Comparison of ENCODE assay signal across 1 cellular context in genomic region chrX:57899064-57899463, GRCh38.
TF ChIP-seq lines count a peak whose summit lies in the region.

No MANE protein-coding gene starts in this region.

TF ChIP-seq in K562, 482 proteins besides CTCF, POLR2A, EP300 and RAD21 (continued from another document and continues in another):
- TF ChIP-seq ZBTB8A (IDR thresholded peaks at IDR 0.05; ENCODE audit: partially characterized antibody) (no peak), NONO (IDR thresholded peaks at IDR 0.05; ENCODE audit: low read depth in 2 of 2, low read length in 1 of 2) (no peak), MAFF (IDR thresholded peaks at IDR 0.05; ENCODE audit: low read length) (peak; percentile 73), ZNF398 (CRISPR knock-in tag; IDR thresholded peaks at IDR 0.05) (no peak), PTRF (tag; IDR thresholded peaks at IDR 0.05) (no peak), MGA (IDR thresholded peaks at IDR 0.05) (no peak), NKRF (IDR thresholded peaks at IDR 0.05; ENCODE audit: borderline replicate concordance) (no peak), POLR2B (IDR thresholded peaks at IDR 0.05; ENCODE audit: low read depth, partially characterized antibody) (no peak), MAFK (IDR thresholded peaks at IDR 0.05; ENCODE audit: low read length) (peak; percentile 84), ZNF780A (CRISPR knock-in tag; IDR thresholded peaks at IDR 0.05) (no peak), ATF1 (CRISPR knock-in tag; IDR thresholded peaks at IDR 0.05) (no peak), ATF1 (tag; IDR thresholded peaks at IDR 0.05) (no peak), GABPA (tag; conservative IDR thresholded peaks at IDR 0.05; ENCODE audit: low read depth) (no peak), ATF3 (IDR thresholded peaks at IDR 0.05) (no peak), ATF3 (CRISPR knock-in tag; conservative IDR thresholded peaks at IDR 0.05) (no peak), THAP12 (CRISPR knock-in tag; IDR thresholded peaks at IDR 0.05) (no peak), ZNF583 (CRISPR knock-in tag; IDR thresholded peaks at IDR 0.05) (no peak), SRSF3 (IDR thresholded peaks at IDR 0.05; ENCODE audit: insufficient read depth, low read length) (no peak), MITF (IDR thresholded peaks at IDR 0.05) (no peak), ELK1 (CRISPR knock-in tag; IDR thresholded peaks at IDR 0.05) (no peak), NFYB (IDR thresholded peaks at IDR 0.05; ENCODE audit: extremely low read depth, insufficient read length) (no peak), TAF7 (tag; IDR thresholded peaks at IDR 0.05) (no peak), E2F1 (CRISPR knock-in tag; IDR thresholded peaks at IDR 0.05) (no peak), THAP7 (CRISPR knock-in tag; IDR thresholded peaks at IDR 0.05) (no peak), MCM5 (IDR thresholded peaks at IDR 0.05; ENCODE audit: low read depth) (no peak), SIRT6 (IDR thresholded peaks at IDR 0.05; ENCODE audit: low read depth, low read length) (no peak), CREB5 (CRISPR knock-in tag; IDR thresholded peaks at IDR 0.05) (no peak), NR2C2 (CRISPR knock-in tag; IDR thresholded peaks at IDR 0.05) (no peak), NR2C2 (tag; IDR thresholded peaks at IDR 0.05) (no peak), MAX (CRISPR knock-in tag; IDR thresholded peaks at IDR 0.05) (no peak), RB1 (IDR thresholded peaks at IDR 0.05; ENCODE audit: low read depth) (no peak)
